Comparison of ENCODE assay signal across 1 cellular context in genomic region chr12:121420109-121420508, GRCh38.
TF ChIP-seq lines count a peak whose summit lies in the region.

No MANE protein-coding gene starts in this region.

TF ChIP-seq in HepG2, 621 proteins besides CTCF, POLR2A, EP300 and RAD21:
- TF ChIP-seq ZNF224 (CRISPR knock-in tag; IDR thresholded peaks at IDR 0.05) (no peak), CREB1 (IDR thresholded peaks at IDR 0.05) (0 out of 2 replicates have a peak, but pooled peaks have one; percentile 34), CREB1 (CRISPR knock-in tag; IDR thresholded peaks at IDR 0.05) (no peak)
TF ChIP-seq in HepG2: peak in this region for 1.
